In the genomic region with DNA sequence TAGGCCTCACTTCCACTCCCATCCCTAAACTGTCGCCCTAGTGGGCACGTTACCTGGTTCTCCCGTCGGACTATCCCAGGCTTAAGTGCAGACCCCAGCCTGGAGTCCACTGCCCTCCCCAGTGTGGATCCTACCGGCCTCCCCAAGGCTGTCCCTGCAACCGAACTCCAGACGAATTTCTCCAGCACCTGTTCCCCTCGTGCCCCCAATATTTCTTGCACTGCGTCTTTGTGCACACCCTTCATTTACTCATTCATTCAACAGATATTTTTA, we compare ENCODE assay signal across 12 cellular contexts.
"Had no signal": no experiment of that assay in that cellular context is flagged by ENCODE, and none has a peak within 500 bp of the region (broad histone marks: within the 10 kb centered on the region; RNA-seq: fewer than 3 reads in every experiment).

No MANE protein-coding gene starts in this region.

- H3K4me3 ChIP-seq: colonic mucosa, mucosa of descending colon, upper lobe of right lung had no signal

- ATAC-seq: activated CD4-positive, alpha-beta T cell treated with anti-CD3 and anti-CD28 coated beads for 36 hours; activated CD8-positive, alpha-beta T cell treated with anti-CD3 and anti-CD28 coated beads for 36 hours; activated T-cell treated with anti-CD3 and anti-CD28 coated beads, Interleukin-2, amount 50 U/mL, for 4 hours; naive thymus-derived CD8-positive, alpha-beta T cell; stimulated activated naive CD8-positive, alpha-beta T cell treated with anti-CD3 and anti-CD28 coated beads, Interleukin-15, amount 100 ng/mL, for 72 hours had no signal

- DNase-seq: activated CD4-positive, alpha-beta T cell treated with anti-CD3 and anti-CD28 coated beads for 36 hours; activated CD8-positive, alpha-beta T cell treated with anti-CD3 and anti-CD28 coated beads for 36 hours; activated effector memory CD4-positive, alpha-beta T cell treated with Interleukin-2 at 50 U/mL for 16 hours; activated naive CD4-positive, alpha-beta T cell treated with anti-CD3 and anti-CD28 coated beads, Interleukin-2, amount 50 U/mL, for 16 hours; activated T-cell treated with anti-CD3 and anti-CD28 coated beads, Interleukin-2, amount 50 U/mL, for 4 hours; central memory CD4-positive, alpha-beta T cell; colonic mucosa; mucosa of descending colon; naive thymus-derived CD8-positive, alpha-beta T cell; stimulated activated naive CD8-positive, alpha-beta T cell treated with anti-CD3 and anti-CD28 coated beads, Interleukin-15, amount 100 ng/mL, for 72 hours; T-helper 2 cell had no signal

- H3K36me3 ChIP-seq: colonic mucosa, upper lobe of right lung had no signal

- H3K27me3 ChIP-seq: colonic mucosa, upper lobe of right lung had no signal

- H3K27ac ChIP-seq: colonic mucosa, upper lobe of right lung had no signal

- H3K4me1 ChIP-seq: colonic mucosa, upper lobe of right lung had no signal

- H3K9me3 ChIP-seq: colonic mucosa, mucosa of descending colon, upper lobe of right lung had no signal
